In the genomic region with DNA sequence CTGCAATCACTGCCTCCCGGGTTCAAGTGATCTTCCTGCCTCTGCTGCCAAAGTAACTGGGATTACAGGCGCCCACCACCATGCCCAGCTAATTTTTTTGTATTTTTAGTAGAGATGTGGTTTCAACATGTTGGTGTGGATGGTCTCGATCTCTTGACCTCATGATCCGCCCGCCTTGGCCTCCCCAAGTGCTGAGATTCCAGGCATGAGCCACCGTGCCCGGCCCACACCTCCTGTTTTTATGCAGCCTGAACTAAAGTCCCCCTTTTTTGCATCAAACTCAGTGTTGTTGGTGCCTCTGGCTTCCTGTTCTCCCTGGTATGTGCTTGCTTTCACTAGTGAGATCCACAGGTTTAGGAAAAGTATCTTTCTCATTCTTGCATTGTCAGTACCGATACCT, we compare ENCODE assay signal across 14 cellular contexts. TPM values are rescaled to one million over a fixed set of nuclear protein-coding genes. Genes with fewer than 3 reads are reported as not detected.
DNase-seq lines count a peak whose midpoint lies in the region; ATAC-seq and TF ChIP-seq lines count a peak whose summit lies in the region.
"Had no signal": no experiment of that assay in that cellular context is flagged by ENCODE, and none has a peak within 500 bp of the region (broad histone marks: within the 10 kb centered on the region; RNA-seq: fewer than 3 reads in every experiment).

No MANE protein-coding gene starts in this region.

- DNase-seq in left ventricle myocardium inferior (no peak), Right ventricle myocardium inferior (ENCODE audit: missing footprints) (no peak), type B pancreatic cell (ENCODE audit: extremely low spot score, unreplicated experiment) (no peak), MCF 10A (ENCODE audit: unreplicated experiment) (no peak), AML-193 (lab: John Stamatoyannopoulos, UW) (no peak), upper lobe of left lung (no peak)
- DNase-seq in effector memory CD8-positive, alpha-beta T cell, result no peak
- DNase-seq: activated CD4-positive, alpha-beta T cell treated with anti-CD3 and anti-CD28 coated beads, Interleukin-2, amount 50 U/mL, for 4 hours; colonic mucosa; DMS 273 treated with DMSO at 0.1 percent for 48 hours; foreskin fibroblast; NCI-H2081; NCI-H510A treated with DMSO at 0.1 percent for 48 hours had no signal

- H3K4me1 ChIP-seq in left ventricle myocardium inferior (peaks cover 91% of the 10 kb centered on the region), OCI-LY3 (ENCODE audit: low read length) (peaks cover 70% of the 10 kb centered on the region), upper lobe of left lung (peaks cover 38 to 75% (median 50%) of the 10 kb centered on the region in 4 donors)

- CTCF ChIA-PET in MCF 10A (lab: Yijun Ruan, JAX), result interaction anchor here (0.6 to 2.7 kb wide), 3 partner anchors 8 to 225 kb away, joined by 3 to 9 read pairs (median 3); no protein-coding TSS in a partner anchor

- TF ChIP-seq CTCF in left ventricle myocardium inferior (IDR thresholded peaks at IDR 0.05; ENCODE audit: borderline replicate concordance) (no peak), OCI-LY3 (IDR thresholded peaks at IDR 0.05; ENCODE audit: low read depth, low read length) (no peak), type B pancreatic cell (conservative IDR thresholded peaks at IDR 0.05) (no peak), MCF 10A (IDR thresholded peaks at IDR 0.05; ENCODE audit: unreplicated experiment) (no peak), upper lobe of left lung (IDR thresholded peaks at IDR 0.05) (no peak)

- H3K4me3 ChIP-seq in left ventricle myocardium inferior, result no peak overlapping the region
- peak overlapping the region; percentile 34; the same call in 1 of the 2 replicates for H3K4me3 ChIP-seq in OCI-LY3 (ENCODE audit: low read length)
- no peak overlapping the region for H3K4me3 ChIP-seq in upper lobe of left lung
- H3K4me3 ChIP-seq: colonic mucosa had no signal

- peak overlapping the region; percentile 66 for H3K4me2 ChIP-seq in OCI-LY3 (ENCODE audit: low read length)

- no peak overlapping the region for H2AFZ ChIP-seq in OCI-LY3 (ENCODE audit: low read depth, low read length)

- H3K27ac ChIP-seq in left ventricle myocardium inferior (replicated peaks) (peak overlapping the region; percentile 87), OCI-LY3 (ENCODE audit: low read length) (peak overlapping the region; percentile 94), upper lobe of left lung (peak overlapping the region in 1 of 4 donors; percentile 83)
- H3K27ac ChIP-seq: colonic mucosa had no signal

- H3K4me3 Mint-ChIP-seq in effector memory CD8-positive, alpha-beta T cell, result peak overlapping the region in 1 of 2 donors; percentile 22
- H3K4me3 Mint-ChIP-seq in type B pancreatic cell, result no peak overlapping the region
- H3K4me3 Mint-ChIP-seq in MCF 10A (ENCODE audit: unreplicated experiment), result no peak overlapping the region

- no peaks in the 10 kb centered on the region for H3K9me3 Mint-ChIP-seq in effector memory CD8-positive, alpha-beta T cell
- H3K9me3 Mint-ChIP-seq in type B pancreatic cell (no peaks in the 10 kb centered on the region), MCF 10A (ENCODE audit: unreplicated experiment) (no peaks in the 10 kb centered on the region)

- 95 to 98% methylated on average over 8 of the region's 8 CpGs for WGBS in upper lobe of left lung, 2 donors

- no peak for TF ChIP-seq EP300 in upper lobe of left lung (IDR thresholded peaks at IDR 0.05)

- POLR2A ChIA-PET in MCF 10A (lab: Yijun Ruan, JAX), result no interaction called here

- no peaks in the 10 kb centered on the region for H3K27me3 Mint-ChIP-seq in effector memory CD8-positive, alpha-beta T cell
- H3K27me3 Mint-ChIP-seq in type B pancreatic cell (no peaks in the 10 kb centered on the region), MCF 10A (ENCODE audit: insufficient read depth, unreplicated experiment) (no peaks in the 10 kb centered on the region)

- BruUV-seq in MCF 10A (replicated peaks; lab: Mats Ljungman, UMichigan), result no TSS peak

- H3K36me3 ChIP-seq in left ventricle myocardium inferior (no peaks in the 10 kb centered on the region), OCI-LY3 (replicated peaks; ENCODE audit: low read depth, low read length) (peaks cover 24% of the 10 kb centered on the region), upper lobe of left lung (no peaks in the 10 kb centered on the region)
- H3K36me3 ChIP-seq: colonic mucosa had no signal

- peak overlapping the region; percentile 82 to 100 for H3K27ac Mint-ChIP-seq in effector memory CD8-positive, alpha-beta T cell
- H3K27ac Mint-ChIP-seq in type B pancreatic cell, result peak overlapping the region; percentile 71
- H3K27ac Mint-ChIP-seq in MCF 10A (ENCODE audit: low read depth, unreplicated experiment), result no peak overlapping the region

- H3K9ac ChIP-seq in OCI-LY3 (ENCODE audit: low read length), result peak overlapping the region; percentile 14; the same call in 1 of the 2 replicates

- H4K20me1 ChIP-seq in OCI-LY3 (ENCODE audit: insufficient read depth, low read length), result no peaks in the 10 kb centered on the region

- TF ChIP-seq POLR2A in upper lobe of left lung (IDR thresholded peaks at IDR 0.05), result no peak

- H3K79me2 ChIP-seq in OCI-LY3 (ENCODE audit: low read length), result peaks cover 99% of the 10 kb centered on the region

- peaks cover 63 to 77% of the 10 kb centered on the region in 2 donors for H3K4me1 Mint-ChIP-seq in effector memory CD8-positive, alpha-beta T cell (ENCODE audit: low read depth in 2 of 2)
- peaks cover 35% of the 10 kb centered on the region for H3K4me1 Mint-ChIP-seq in type B pancreatic cell (ENCODE audit: unreplicated experiment)
- H3K4me1 Mint-ChIP-seq in MCF 10A (ENCODE audit: insufficient read depth, unreplicated experiment), result peaks cover 29% of the 10 kb centered on the region

- H3K36me3 Mint-ChIP-seq in effector memory CD8-positive, alpha-beta T cell (ENCODE audit: insufficient read depth), result peaks cover 50% of the 10 kb centered on the region
- no peaks in the 10 kb centered on the region for H3K36me3 Mint-ChIP-seq in type B pancreatic cell
- H3K36me3 Mint-ChIP-seq in MCF 10A (ENCODE audit: insufficient read depth, unreplicated experiment), result peaks cover 30% of the 10 kb centered on the region

- intact Hi-C loops in left ventricle myocardium inferior (cut with micrococcal nuclease) (no loop called here), Right ventricle myocardium inferior (cut with DNase I) (no loop called here), MCF 10A (cut with micrococcal nuclease) (no loop called here)

- H3K9me3 ChIP-seq in left ventricle myocardium inferior (replicated peaks) (no peaks in the 10 kb centered on the region), OCI-LY3 (ENCODE audit: insufficient read depth, low read length) (no peaks in the 10 kb centered on the region), upper lobe of left lung (no peaks in the 10 kb centered on the region)
- H3K9me3 ChIP-seq: colonic mucosa had no signal

- no peaks in the 10 kb centered on the region for H3K27me3 ChIP-seq in left ventricle myocardium inferior (ENCODE audit: low read depth)
- H3K27me3 ChIP-seq in OCI-LY3 (ENCODE audit: low read depth, low read length), result no peaks in the 10 kb centered on the region
- no peaks in the 10 kb centered on the region for H3K27me3 ChIP-seq in upper lobe of left lung
- H3K27me3 ChIP-seq: colonic mucosa had no signal

- ATAC-seq in Right ventricle myocardium inferior (no peak), upper lobe of left lung (ENCODE audit: low FRiP score in 2 of 2) (no peak)
- no peak for ATAC-seq in effector memory CD8-positive, alpha-beta T cell (replicated peaks)

RNA-seq across cellular contexts. Expression of a gene that starts 4.2 kb away (rescaled TPM):
- total RNA-seq in left ventricle myocardium inferior, result 16.2 TPM
- total RNA-seq in Right ventricle myocardium inferior, result 14.6 TPM
- total RNA-seq in type B pancreatic cell (ENCODE audit: low replicate concordance), result 16.2 and 24.6 TPM in 2 replicates
- 26.0 and 27.7 TPM in 2 replicates for total RNA-seq in MCF 10A (2022)
- total RNA-seq in upper lobe of left lung, result 10 to 100 TPM; 27.1 to 48.2 (median 35.3) TPM

RNA-seq across cellular contexts. Expression of a gene that starts 28.6 kb away (rescaled TPM):
- total RNA-seq in left ventricle myocardium inferior, result 76.9 TPM
- 71.6 TPM for total RNA-seq in Right ventricle myocardium inferior
- 43.3 and 67.5 TPM in 2 replicates for total RNA-seq in type B pancreatic cell (ENCODE audit: low replicate concordance)
- total RNA-seq in MCF 10A (2022), result 11.6 and 20.2 TPM in 2 replicates
- total RNA-seq in upper lobe of left lung, result 10 to 100 TPM; 26.9 to 55.5 (median 32.7) TPM
